Comparison of ENCODE assay signal across 17 cellular contexts in genomic region chr1:206790502-206791250, GRCh38. TPM values are rescaled to one million over a fixed set of nuclear protein-coding genes. Genes with fewer than 3 reads are reported as not detected.
DNase-seq lines count a peak whose midpoint lies in the region; ATAC-seq lines count a peak whose summit lies in the region.
"Had no signal": no experiment of that assay in that cellular context is flagged by ENCODE, and none has a peak within 500 bp of the region (broad histone marks: within the 10 kb centered on the region; RNA-seq: fewer than 3 reads in every experiment).

No MANE protein-coding gene starts in this region.

- peak overlapping the region; percentile 59 for H3K27ac Mint-ChIP-seq in activated T-cell treated with anti-CD3 and anti-CD28 coated beads, Interleukin-2, amount 50 U/mL, for 24 hours
- H3K27ac Mint-ChIP-seq in T-helper 17 cell (peak overlapping the region; percentile 85), T-cell (no peak overlapping the region)
- H3K27ac Mint-ChIP-seq: dendritic cell treated with granulocyte-macrophage colony-stimulating factor and Interleukin-4, amounts not matched to agents 40 ng/mL and 50 ng/mL, for 4 days had no signal

- no peaks in the 10 kb centered on the region for H3K36me3 Mint-ChIP-seq in activated T-cell treated with anti-CD3 and anti-CD28 coated beads, Interleukin-2, amount 50 U/mL, for 24 hours (ENCODE audit: low read depth)
- H3K36me3 Mint-ChIP-seq in T-helper 17 cell (ENCODE audit: low read depth) = peaks cover 3% of the 10 kb centered on the region
- no peaks in the 10 kb centered on the region for H3K36me3 Mint-ChIP-seq in T-cell

- H3K4me3 Mint-ChIP-seq in activated T-cell treated with anti-CD3 and anti-CD28 coated beads, Interleukin-2, amount 50 U/mL, for 24 hours = no peak overlapping the region
- H3K4me3 Mint-ChIP-seq in T-helper 17 cell (peak overlapping the region; percentile 56), T-cell (peak overlapping the region in 1 of 3 donors; percentile 57)
- H3K4me3 Mint-ChIP-seq: dendritic cell treated with granulocyte-macrophage colony-stimulating factor and Interleukin-4, amounts not matched to agents 40 ng/mL and 50 ng/mL, for 4 days had no signal

- peaks cover 13% of the 10 kb centered on the region for H3K27me3 Mint-ChIP-seq in activated T-cell treated with anti-CD3 and anti-CD28 coated beads, Interleukin-2, amount 50 U/mL, for 24 hours
- H3K27me3 Mint-ChIP-seq in T-helper 17 cell (no peaks in the 10 kb centered on the region), T-cell (no peaks in the 10 kb centered on the region)

- POLR2A ChIA-PET in T-cell (lab: Charles Lee) = interaction anchor here in 1 of 2 donors (0.6 kb wide), 1 partner anchor 27 kb away, joined by 3 read pairs; no protein-coding TSS in a partner anchor

- CTCF ChIA-PET in T-cell (lab: Charles Lee) = interaction anchor here in 1 of 2 donors (0.5 to 0.8 kb wide), 2 partner anchors 13 to 193 kb away, joined by 3 read pairs; no protein-coding TSS in a partner anchor

- no peak for DNase-seq in activated T-cell treated with anti-CD3 and anti-CD28 coated beads, Interleukin-2, amount 50 U/mL, for 24 hours
- no peak for DNase-seq in activated T-cell treated with anti-CD3 and anti-CD28 coated beads for 4 hours
- no peak for DNase-seq in T-helper 17 cell
- no peak for DNase-seq in stimulated activated naive CD8-positive, alpha-beta T cell treated with anti-CD3 and anti-CD28 coated beads, Interleukin-15, Interleukin-2, amounts not matched to agents 100 U/mL and 50 U/mL, for 24 hours
- DNase-seq in dedifferentiated amniotic fluid mesenchymal stem cell (ENCODE audit: extremely low spot score) = no peak
- no peak for DNase-seq in T-cell
- no peak for DNase-seq in NCI-H128 (lab: John Stamatoyannopoulos, UW; ENCODE audit: unreplicated experiment)
- DNase-seq: aorta, esophagus squamous epithelium, Kasumi-1, left cardiac atrium, NCI-H2029, NCI-H82, upper lobe of left lung had no signal

- peaks cover 89% of the 10 kb centered on the region for H3K4me1 Mint-ChIP-seq in activated T-cell treated with anti-CD3 and anti-CD28 coated beads, Interleukin-2, amount 50 U/mL, for 24 hours (ENCODE audit: low read depth)
- H3K4me1 Mint-ChIP-seq in T-helper 17 cell (peaks cover 40% of the 10 kb centered on the region), T-cell (peaks cover 62 to 71% (median 67%) of the 10 kb centered on the region in 3 donors)

- ATAC-seq in GM21619 (IDR thresholded peaks at IDR 0.05; ENCODE audit: unreplicated experiment) (peak; percentile 33), T-helper 17 cell (peak; percentile 29), T-cell (replicated peaks in 1 of 4) (no peak)
- peak; percentile 6 for ATAC-seq in stimulated activated naive CD8-positive, alpha-beta T cell treated with anti-CD3 and anti-CD28 coated beads, Interleukin-15, Interleukin-2, amounts not matched to agents 100 U/mL and 50 U/mL, for 24 hours
- ATAC-seq: left cardiac atrium, Right ventricle myocardium inferior had no signal

- H3K9me3 Mint-ChIP-seq in activated T-cell treated with anti-CD3 and anti-CD28 coated beads, Interleukin-2, amount 50 U/mL, for 24 hours = no peaks in the 10 kb centered on the region
- no peaks in the 10 kb centered on the region for H3K9me3 Mint-ChIP-seq in T-cell
- H3K9me3 Mint-ChIP-seq: dendritic cell treated with granulocyte-macrophage colony-stimulating factor and Interleukin-4, amounts not matched to agents 40 ng/mL and 50 ng/mL, for 4 days had no signal

- no peaks in the 10 kb centered on the region for H3K9me3 ChIP-seq in T-helper 17 cell (ENCODE audit: control insufficient read depth, low read length, poor library complexity, severe bottlenecking)
- H3K9me3 ChIP-seq: esophagus squamous epithelium, upper lobe of left lung had no signal

RNA-seq across cellular contexts. Expression of gene IL10, which starts 18.4 kb away (rescaled TPM):
- total RNA-seq in T-helper 17 cell = under 1 TPM; 0.20 to 0.76 TPM
- 1 to 10 TPM in 1 of 5 donors, under 1 TPM in 2, not detected in 2; 0.19 to 1.1 (median 0.26) TPM for total RNA-seq in T-cell

RNA-seq across cellular contexts. Expression of gene IL19, which starts 20.1 kb away (rescaled TPM):
- not detected for total RNA-seq in T-helper 17 cell
- total RNA-seq in T-cell = not detected
- total RNA-seq: aorta, left cardiac atrium, Right ventricle myocardium inferior, upper lobe of left lung had no signal

Comparison
In these comparisons a context has a peak if more than half of its experiments do, and no peak if none do; other contexts are left out.
1. H3K27ac Mint-ChIP-seq: peak in activated T-cell treated with anti-CD3 and anti-CD28 coated beads, Interleukin-2, amount 50 U/mL, for 24 hours (single experiment) and T-helper 17 cell (single experiment); none in T-cell (0 of 2).
2. ATAC-seq: peak in GM21619 (single experiment), T-helper 17 cell (single experiment) and stimulated activated naive CD8-positive, alpha-beta T cell treated with anti-CD3 and anti-CD28 coated beads, Interleukin-15, Interleukin-2, amounts not matched to agents 100 U/mL and 50 U/mL, for 24 hours (single experiment); none in T-cell (0 of 4).